ENCODE assay signal across 8 cellular contexts in the genomic region with DNA sequence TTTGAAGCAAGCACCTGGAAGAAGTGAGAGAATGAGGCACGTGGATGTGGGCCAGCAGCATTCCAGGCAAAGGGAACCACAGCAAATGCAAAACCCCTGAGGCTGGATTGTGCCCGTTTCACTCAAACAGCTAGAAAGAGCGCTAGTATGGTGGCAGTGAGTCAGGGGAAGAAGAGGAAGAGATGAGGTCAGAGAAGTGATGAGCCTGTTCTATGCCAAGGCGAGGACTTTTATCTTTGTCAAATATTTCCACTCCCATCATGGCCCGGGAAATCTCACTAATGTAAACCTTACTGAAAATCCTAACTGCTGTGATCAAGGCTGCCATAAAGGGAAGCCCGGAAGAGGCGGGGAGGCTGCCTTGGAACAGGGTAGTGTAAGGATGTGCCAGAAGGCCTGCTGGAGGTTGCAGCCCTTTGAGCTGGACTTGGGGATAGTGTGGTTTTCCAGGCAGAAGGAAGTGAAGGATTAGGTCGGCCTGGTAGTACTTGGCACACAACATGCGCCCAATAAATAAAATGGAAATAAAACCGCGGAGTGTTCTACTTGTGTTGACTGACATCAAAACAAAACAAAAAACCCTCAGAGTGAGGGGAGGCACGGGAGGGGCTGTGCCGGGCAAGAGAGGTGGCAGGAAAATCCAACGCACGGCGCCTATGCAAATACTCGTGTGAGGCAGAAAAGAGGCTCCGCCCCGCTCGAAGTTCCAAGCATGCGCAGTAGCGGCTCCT. TPM values are rescaled to one million over a fixed set of nuclear protein-coding genes. Genes with fewer than 3 reads are reported as not detected.
DNase-seq lines count a peak whose midpoint lies in the region; ATAC-seq and TF ChIP-seq lines count a peak whose summit lies in the region.

No MANE protein-coding gene starts in this region.

- H3K27ac ChIP-seq in cardiac muscle cell: peak overlapping the region; percentile 84

- peaks cover 11% of the 10 kb centered on the region for H3K4me1 ChIP-seq in cardiac muscle cell (ENCODE audit: low read depth)

- H3K9me3 Mint-ChIP-seq in activated naive CD4-positive, alpha-beta T cell treated with anti-CD3 and anti-CD28 coated beads, Interleukin-2, amount 50 U/mL, for 72 hours: no peaks in the 10 kb centered on the region

- peak overlapping the region; percentile 99 for H3K27ac Mint-ChIP-seq in activated naive CD4-positive, alpha-beta T cell treated with anti-CD3 and anti-CD28 coated beads, Interleukin-2, amount 50 U/mL, for 72 hours

- no peaks in the 10 kb centered on the region for H3K9me3 ChIP-seq in cardiac muscle cell (ENCODE audit: low read depth)

- H3K4me3 ChIP-seq in cardiac muscle cell: peak overlapping the region; percentile 15

- H3K36me3 ChIP-seq in cardiac muscle cell: peaks cover 29% of the 10 kb centered on the region

- H3K27me3 ChIP-seq in cardiac muscle cell: no peaks in the 10 kb centered on the region

- DNase-seq in GM03348 (ENCODE audit: low spot score) (peak; percentile 35), NCI-H2196 (lab: John Stamatoyannopoulos, UW; ENCODE audit: unreplicated experiment) (peak; percentile 40), cardiac muscle cell (ENCODE audit: low read depth in 1 of 2, low spot score in 1 of 2) (peak in 1 of 2 donors; percentile 68), putamen (ENCODE audit: low spot score) (peak; percentile 11)
- no peak for DNase-seq in activated naive CD4-positive, alpha-beta T cell treated with anti-CD3 and anti-CD28 coated beads, Interleukin-2, amount 50 U/mL, for 72 hours (ENCODE audit: low spot score in 2 of 2)

- peak; percentile 28 to 44 for ATAC-seq in activated naive CD4-positive, alpha-beta T cell treated with anti-CD3 and anti-CD28 coated beads, Interleukin-2, amount 50 U/mL, for 72 hours
- ATAC-seq in HG02610 (IDR thresholded peaks at IDR 0.05; ENCODE audit: unreplicated experiment) (no peak), HG03280 (IDR thresholded peaks at IDR 0.05; ENCODE audit: unreplicated experiment) (no peak), GM19351 (IDR thresholded peaks at IDR 0.05; ENCODE audit: unreplicated experiment) (no peak)

- peaks cover 18 to 26% of the 10 kb centered on the region in 2 donors for H3K36me3 Mint-ChIP-seq in activated naive CD4-positive, alpha-beta T cell treated with anti-CD3 and anti-CD28 coated beads, Interleukin-2, amount 50 U/mL, for 72 hours

- no peak for TF ChIP-seq CTCF in cardiac muscle cell (IDR thresholded peaks at IDR 0.05; ENCODE audit: low read depth, low read length)

RNA-seq across cellular contexts. Expression of gene CDK16, which starts 1.2 kb away (rescaled TPM):
- 10 to 100 TPM; 69.5 to 95.8 TPM for total RNA-seq in activated naive CD4-positive, alpha-beta T cell treated with anti-CD3 and anti-CD28 coated beads, Interleukin-2, amount 50 U/mL, for 72 hours
- 391 and 422 TPM in 2 replicates for total RNA-seq in cardiac muscle cell
- polyA plus RNA-seq in cardiac muscle cell: 481 and 575 TPM in 2 replicates

RNA-seq across cellular contexts. Expression of gene USP11, which starts 15.5 kb away (rescaled TPM):
- 10 to 100 TPM; 14.5 to 22.2 TPM for total RNA-seq in activated naive CD4-positive, alpha-beta T cell treated with anti-CD3 and anti-CD28 coated beads, Interleukin-2, amount 50 U/mL, for 72 hours
- 120 and 130 TPM in 2 replicates for total RNA-seq in cardiac muscle cell
- polyA plus RNA-seq in cardiac muscle cell: 312 and 337 TPM in 2 replicates

RNA-seq across cellular contexts. Expression of gene UBA1, which starts 23.7 kb away (rescaled TPM):
- 100 to 1,000 TPM; 236 to 259 TPM for total RNA-seq in activated naive CD4-positive, alpha-beta T cell treated with anti-CD3 and anti-CD28 coated beads, Interleukin-2, amount 50 U/mL, for 72 hours
- 324 and 386 TPM in 2 replicates for total RNA-seq in cardiac muscle cell
- polyA plus RNA-seq in cardiac muscle cell: 280 and 319 TPM in 2 replicates

Comparison
In these comparisons a context has a peak if more than half of its experiments do, and no peak if none do; other contexts are left out.
1. DNase-seq: peak in GM03348 (single experiment), NCI-H2196 (single experiment) and putamen (single experiment); none in activated naive CD4-positive, alpha-beta T cell treated with anti-CD3 and anti-CD28 coated beads, Interleukin-2, amount 50 U/mL, for 72 hours (0 of 2).
2. ATAC-seq: peak in activated naive CD4-positive, alpha-beta T cell treated with anti-CD3 and anti-CD28 coated beads, Interleukin-2, amount 50 U/mL, for 72 hours (2 of 2); none in HG02610 (single experiment), HG03280 (single experiment) and GM19351 (single experiment).